ENCODE assay signal across 9 cellular contexts in the genomic region with DNA sequence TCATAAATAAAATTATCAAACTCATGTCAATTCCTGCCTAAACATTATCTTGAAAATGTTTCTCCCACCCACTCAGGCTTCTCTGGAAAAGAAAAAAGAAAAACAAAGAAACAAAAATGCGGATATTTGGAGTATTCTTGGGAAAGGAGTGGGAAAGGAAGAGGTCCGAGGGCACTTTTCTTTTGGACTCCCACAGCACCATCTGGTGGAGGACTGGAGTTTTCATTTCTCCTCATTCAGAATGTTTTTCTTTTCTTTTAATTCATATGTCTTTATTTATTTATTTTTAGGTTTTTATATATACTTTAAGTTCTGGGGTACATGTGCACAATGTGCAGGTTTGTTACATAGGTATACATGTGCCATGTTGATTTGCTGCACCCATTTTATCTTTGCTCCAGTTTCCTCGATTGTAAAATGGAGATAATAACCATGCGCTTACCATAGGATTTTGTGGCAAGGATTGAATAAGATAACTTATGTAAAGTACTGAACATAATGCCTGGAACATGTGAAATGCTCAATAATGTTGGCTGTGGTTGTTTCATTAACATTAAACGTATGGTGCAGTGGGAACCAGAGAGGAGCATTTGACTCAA.
DNase-seq lines count a peak whose midpoint lies in the region; ATAC-seq and TF ChIP-seq lines count a peak whose summit lies in the region.
"Had no signal": no experiment of that assay in that cellular context is flagged by ENCODE, and none has a peak within 500 bp of the region (broad histone marks: within the 10 kb centered on the region; RNA-seq: fewer than 3 reads in every experiment).

No MANE protein-coding gene starts in this region.

- ATAC-seq in DND-41 (ENCODE audit: insufficient read depth, low read depth) (no peak), HG03039 (IDR thresholded peaks at IDR 0.05; ENCODE audit: unreplicated experiment) (no peak), GM21390 (IDR thresholded peaks at IDR 0.05; ENCODE audit: unreplicated experiment) (no peak)

- H2AFZ ChIP-seq in DND-41 (ENCODE audit: low read depth, low read length) (no peak overlapping the region), KMS-11 (ENCODE audit: low read depth) (no peak overlapping the region)

- no peak overlapping the region for H3K4me3 Mint-ChIP-seq in nephron
- H3K4me3 Mint-ChIP-seq: T-helper 1 cell treated with Interleukin-12 subunit alpha and Interleukin-12 subunit beta and Interleukin-4 antibody, amounts not matched to agents 30 μg/mL and 1 μg/mL, for 36 hours had no signal

- H3K36me3 ChIP-seq in DND-41 (ENCODE audit: insufficient read depth, low read length) (no peaks in the 10 kb centered on the region), KMS-11 (ENCODE audit: insufficient read depth) (no peaks in the 10 kb centered on the region)

- no peaks in the 10 kb centered on the region for H3K9me3 Mint-ChIP-seq in nephron
- H3K9me3 Mint-ChIP-seq: T-helper 1 cell treated with Interleukin-12 subunit alpha and Interleukin-12 subunit beta and Interleukin-4 antibody, amounts not matched to agents 30 μg/mL and 1 μg/mL, for 36 hours had no signal

- H3K4me1 Mint-ChIP-seq in nephron, result peaks cover 6% of the 10 kb centered on the region

- H3K27me3 ChIP-seq in DND-41 (ENCODE audit: insufficient read depth, low read length, poor library complexity) (no peaks in the 10 kb centered on the region), KMS-11 (ENCODE audit: insufficient read depth, low read depth) (no peaks in the 10 kb centered on the region)

- no peaks in the 10 kb centered on the region for H3K79me2 ChIP-seq in DND-41 (ENCODE audit: insufficient read depth, low read length)
- H3K79me2 ChIP-seq in KMS-11 (ENCODE audit: insufficient read depth, low read depth), result no peaks in the 10 kb centered on the region

- H3K4me3 ChIP-seq in DND-41 (ENCODE audit: low read depth in 1 of 2, low read length in 2 of 2) (no peak overlapping the region), KMS-11 (IDR thresholded peaks at IDR 0.05; ENCODE audit: insufficient read depth, low read depth, low read length) (no peak overlapping the region)

- H3K27ac ChIP-seq in DND-41 (ENCODE audit: low read length) (no peak overlapping the region), KMS-11 (no peak overlapping the region)

- H3K27ac Mint-ChIP-seq in nephron, result no peak overlapping the region
- H3K27ac Mint-ChIP-seq: T-helper 1 cell treated with Interleukin-12 subunit alpha and Interleukin-12 subunit beta and Interleukin-4 antibody, amounts not matched to agents 30 μg/mL and 1 μg/mL, for 36 hours had no signal

- H3K4me2 ChIP-seq in DND-41 (ENCODE audit: insufficient read depth, low read length) (no peak overlapping the region), KMS-11 (no peak overlapping the region)

- no peak overlapping the region for H3K9ac ChIP-seq in DND-41 (ENCODE audit: low read depth, low read length)
- H3K9ac ChIP-seq in KMS-11, result no peak overlapping the region

- H4K20me1 ChIP-seq in DND-41 (ENCODE audit: insufficient read depth, low read length), result no peaks in the 10 kb centered on the region
- H4K20me1 ChIP-seq in KMS-11 (ENCODE audit: insufficient read depth), result no peaks in the 10 kb centered on the region

- H3K36me3 Mint-ChIP-seq in nephron (ENCODE audit: low read depth), result peaks cover 2% of the 10 kb centered on the region

- peak; percentile 34 for TF ChIP-seq CTCF in DND-41 (IDR thresholded peaks at IDR 0.05; ENCODE audit: borderline replicate concordance, extremely low read depth, low read length, poor library complexity, severe bottlenecking)
- TF ChIP-seq CTCF in KMS-11 (conservative IDR thresholded peaks at IDR 0.05; ENCODE audit: low read depth, low read length), result 0 out of 2 replicates have a peak, but pooled peaks have one; percentile 13
- TF ChIP-seq CTCF in nephron (IDR thresholded peaks at IDR 0.05; ENCODE audit: unreplicated experiment in 3 of 3), result peak; percentile 67 to 74 (median 72)

- DNase-seq in DND-41 (no peak), cerebellar cortex (ENCODE audit: low spot score) (peak; percentile 19), NCI-H1436 (lab: John Stamatoyannopoulos, UW) (no peak), ecto neural progenitor cell (ENCODE audit: low spot score) (no peak)

- H3K4me1 ChIP-seq in DND-41 (ENCODE audit: insufficient read depth, low read length) (no peaks in the 10 kb centered on the region), KMS-11 (ENCODE audit: low read depth, poor library complexity, severe bottlenecking) (no peaks in the 10 kb centered on the region)

- H3K27me3 Mint-ChIP-seq in nephron (ENCODE audit: low read depth), result no peaks in the 10 kb centered on the region

- no peaks in the 10 kb centered on the region for H3K9me3 ChIP-seq in DND-41 (ENCODE audit: insufficient read depth, low read length, severe bottlenecking)

Comparison
In these comparisons a context has a peak if more than half of its experiments do, and no peak if none do; other contexts are left out.
1. CTCF ChIP-seq: peak in every context shown above with its lines; median percentile 72 in nephron; 34 in DND-41; 13 in KMS-11.